ENCODE assay signal across 10 cellular contexts in the genomic region with DNA sequence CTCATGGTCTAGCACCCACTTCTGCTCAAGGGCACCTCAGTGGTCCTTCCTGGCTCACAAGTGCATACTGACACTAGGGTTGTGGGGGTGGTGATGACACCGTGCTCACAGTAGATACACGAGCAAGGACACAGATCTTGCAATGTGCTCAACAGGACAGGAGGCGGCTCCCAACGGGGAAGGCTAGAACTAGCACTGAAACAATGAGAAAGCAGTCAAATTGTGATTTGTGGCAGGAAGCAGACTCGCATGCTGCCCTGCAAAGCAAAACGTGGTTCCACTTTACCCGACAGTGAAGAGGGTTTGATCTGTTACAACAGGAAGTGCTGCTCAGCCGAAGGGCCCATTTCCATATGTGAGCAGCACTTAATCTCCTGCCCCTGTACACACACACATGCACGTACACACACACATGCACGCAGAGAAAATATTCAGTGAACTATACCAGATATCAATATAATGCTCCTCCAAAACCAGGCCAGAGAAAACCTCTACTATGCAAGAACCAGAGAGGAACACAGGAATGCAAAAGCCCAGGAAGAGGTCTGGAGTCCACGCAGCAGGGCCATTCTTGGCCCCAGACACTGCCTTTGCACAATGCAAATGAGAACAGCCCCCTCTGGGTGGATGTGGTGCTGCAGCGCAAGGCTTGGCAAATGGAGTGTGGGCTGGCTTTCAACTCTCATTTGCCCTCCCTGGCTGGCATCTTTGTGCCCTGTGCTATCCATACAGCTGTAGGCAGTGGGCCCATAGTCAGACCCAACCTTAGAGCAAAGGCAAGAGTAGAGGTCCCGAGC. TPM values are rescaled to one million over a fixed set of nuclear protein-coding genes. Genes with fewer than 3 reads are reported as not detected.
A peak's percentile ranks its signal among the peaks of the same experiment; 100 is the strongest.
DNase-seq lines count a peak whose midpoint lies in the region; ATAC-seq, FAIRE-seq and TF ChIP-seq lines count a peak whose summit lies in the region.
"Had no signal": no experiment of that assay in that cellular context is flagged by ENCODE, and none has a peak within 500 bp of the region (broad histone marks: within the 10 kb centered on the region; RNA-seq: fewer than 3 reads in every experiment).

No MANE protein-coding gene starts in this region.

- H3K4me1 ChIP-seq in mucosa of descending colon (ENCODE audit: low read depth) (no peaks in the 10 kb centered on the region), esophagus muscularis mucosa (no peaks in the 10 kb centered on the region)

- no peaks in the 10 kb centered on the region for H3K27me3 ChIP-seq in esophagus muscularis mucosa

- FAIRE-seq in H54 (lab: Jason Lieb, UNC), result no peak

- no peak for TF ChIP-seq EP300 in Ishikawa (IDR thresholded peaks at IDR 0.05; ENCODE audit: borderline replicate concordance)
- no peak for TF ChIP-seq EP300 in esophagus muscularis mucosa (IDR thresholded peaks at IDR 0.05)

- no peaks in the 10 kb centered on the region for H3K36me3 ChIP-seq in mucosa of descending colon (ENCODE audit: low read depth)
- no peaks in the 10 kb centered on the region for H3K36me3 ChIP-seq in esophagus muscularis mucosa

- WGBS in esophagus muscularis mucosa, result 79% methylated on average over 13 of the region's 13 CpGs

- no peak for TF ChIP-seq CTCF in mucosa of descending colon (IDR thresholded peaks at IDR 0.05)
- no peak for TF ChIP-seq CTCF in esophagus muscularis mucosa (IDR thresholded peaks at IDR 0.05)

- no peak overlapping the region for H3K27ac ChIP-seq in esophagus muscularis mucosa (replicated peaks in 1 of 4)
- H3K27ac ChIP-seq: KMS-11 had no signal

- TF ChIP-seq POLR2A in esophagus muscularis mucosa (IDR thresholded peaks at IDR 0.05; ENCODE audit: low read depth) (no peak), H54 (IDR thresholded peaks at IDR 0.05; ENCODE audit: low read depth, low read length) (no peak)

- DNase-seq in GM04504 (ENCODE audit: low read depth) (peak; percentile 67), mucosa of descending colon (no peak), esophagus muscularis mucosa (ENCODE audit: extremely low spot score) (no peak), H54 (ENCODE audit: insufficient read length, low spot score) (no peak), EL (no peak)
- DNase-seq in activated CD8-positive, alpha-beta memory T cell treated with anti-CD3 and anti-CD28 coated beads for 24 hours, result peak; percentile 73

- TF ChIP-seq RAD21 in Ishikawa (IDR thresholded peaks at IDR 0.05; ENCODE audit: low read depth), result no peak

- ATAC-seq in GM21528 (IDR thresholded peaks at IDR 0.05; ENCODE audit: low FRiP score, unreplicated experiment) (peak; percentile 84), mucosa of descending colon (peak; percentile 55)

- H3K4me3 ChIP-seq in mucosa of descending colon (no peak overlapping the region), esophagus muscularis mucosa (no peak overlapping the region)

- intact Hi-C loops in mucosa of descending colon (cut with DNase I, micrococcal nuclease), result no loop called here
- intact Hi-C loops in esophagus muscularis mucosa (cut with DNase I), result no loop called here

- H3K9me3 ChIP-seq in mucosa of descending colon (no peaks in the 10 kb centered on the region), esophagus muscularis mucosa (peaks cover 0 to under 1% (median 0%) of the 10 kb centered on the region in 4 donors)

TF ChIP-seq in Ishikawa, 13 proteins besides CTCF, POLR2A, EP300 and RAD21:
- TF ChIP-seq ZBTB7A (IDR thresholded peaks at IDR 0.05; ENCODE audit: low read depth), result no peak
- TF ChIP-seq, protein P1, sequence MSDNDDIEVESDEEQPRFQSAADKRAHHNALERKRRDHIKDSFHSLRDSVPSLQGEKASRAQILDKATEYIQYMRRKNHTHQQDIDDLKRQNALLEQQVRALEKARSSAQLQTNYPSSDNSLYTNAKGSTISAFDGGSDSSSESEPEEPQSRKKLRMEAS (IDR thresholded peaks at IDR 0.05), result peak; percentile 50; the same call in 1 of the 2 replicates

RNA-seq across cellular contexts. Expression of a gene that starts 47.1 kb away (rescaled TPM):
- 1 to 10 TPM; 1.6 to 2.6 (median 1.7) TPM for total RNA-seq in mucosa of descending colon
- 1 to 10 TPM in 1 of 4 donors, under 1 TPM in 3; 0.42 to 1.4 (median 0.84) TPM for total RNA-seq in esophagus muscularis mucosa
- total RNA-seq: fibroblast of villous mesenchyme had no signal

Comparison
In these comparisons a context has a peak if more than half of its experiments do, and no peak if none do; other contexts are left out.
1. DNase-seq: peak in GM04504 (single experiment) and activated CD8-positive, alpha-beta memory T cell treated with anti-CD3 and anti-CD28 coated beads for 24 hours (single experiment); none in mucosa of descending colon (0 of 3), esophagus muscularis mucosa (single experiment), H54 (single experiment) and EL (single experiment).